In the genomic region with DNA sequence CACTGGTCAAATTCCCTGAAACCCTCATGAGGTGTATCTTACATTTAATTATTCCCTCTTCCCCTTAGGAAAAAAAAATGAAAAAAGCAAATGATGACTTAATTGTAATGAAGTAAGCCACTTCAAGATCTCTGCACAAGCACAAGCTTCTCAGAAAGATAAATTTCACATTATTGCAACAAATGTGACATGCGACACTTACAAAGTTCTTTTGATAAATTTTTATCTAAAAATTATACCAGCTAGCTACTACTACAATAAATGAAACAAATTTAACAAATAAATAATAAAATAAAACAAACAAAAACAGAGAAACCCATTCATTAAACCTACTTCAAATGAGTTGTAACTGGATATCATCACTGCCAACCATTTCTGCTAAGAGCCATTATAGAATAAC, we compare ENCODE assay signal across 36 cellular contexts.
"Had no signal": no experiment of that assay in that cellular context is flagged by ENCODE, and none has a peak within 500 bp of the region (broad histone marks: within the 10 kb centered on the region; RNA-seq: fewer than 3 reads in every experiment).

No MANE protein-coding gene starts in this region.

- H3K9me3 ChIP-seq: adrenal gland, ascending aorta, body of pancreas, breast epithelium, colonic mucosa had no signal

- DNase-seq: activated effector memory CD4-positive, alpha-beta T cell treated with anti-CD3 and anti-CD28 coated beads, Interleukin-2, amount 50 U/mL, for 16 hours; activated effector memory CD4-positive, alpha-beta T cell treated with Interleukin-2 at 50 U/mL for 16 hours; activated gamma-delta T cell; activated gamma-delta T cell treated with Interleukin-2 at 50 U/mL for 16 hours; activated naive CD4-positive, alpha-beta T cell; activated naive CD4-positive, alpha-beta T cell treated with anti-CD3 and anti-CD28 coated beads for 36 hours; activated naive CD4-positive, alpha-beta T cell treated with anti-CD3 and anti-CD28 coated beads, Interleukin-2, amount 10 ng/mL, durations not matched to agents 7 days and 5 days; activated naive CD4-positive, alpha-beta T cell treated with anti-CD3 and anti-CD28 coated beads, Interleukin-2, amount 50 U/mL, for 16 hours; activated naive CD4-positive, alpha-beta T cell treated with Interleukin-2 at 50 U/mL for 16 hours; activated naive CD8-positive, alpha-beta T cell treated with anti-CD3 and anti-CD28 coated beads for 36 hours; activated naive CD8-positive, alpha-beta T cell treated with anti-CD3 and anti-CD28 coated beads, Interleukin-2, amount 10 ng/mL, durations not matched to agents 7 days and 5 days; activated naive CD8-positive, alpha-beta T cell treated with anti-CD3 and anti-CD28 coated beads, Interleukin-2, amount 50 U/mL, for 24 hours; activated T-cell treated with anti-CD3 and anti-CD28 coated beads, Interleukin-2, amount 50 U/mL, for 4 hours; activated T-cell treated with anti-CD3 and anti-CD28 coated beads, Interleukin-2, amount 50 U/mL, for 48 hours; activated T-cell treated with anti-CD3 and anti-CD28 coated beads, Interleukin-2, amount 50 U/mL, for 72 hours; adrenal gland; amniotic stem cell; amygdala; anterior cingulate cortex; aorta; body of pancreas; brain microvascular endothelial cell; caudate nucleus; central memory CD4-positive, alpha-beta T cell; cerebellar nuclear complex; colonic mucosa had no signal

- H3K9me3 Mint-ChIP-seq: activated naive CD4-positive, alpha-beta T cell treated with anti-CD3 and anti-CD28 coated beads, Interleukin-2, amount 10 ng/mL, durations not matched to agents 7 days and 5 days; activated naive CD4-positive, alpha-beta T cell treated with anti-CD3 and anti-CD28 coated beads, Interleukin-2, amount 50 U/mL, for 24 hours; activated naive CD4-positive, alpha-beta T cell treated with anti-CD3 and anti-CD28 coated beads, Interleukin-2, amount 50 U/mL, for 72 hours; activated naive CD8-positive, alpha-beta T cell treated with anti-CD3 and anti-CD28 coated beads for 36 hours; activated naive CD8-positive, alpha-beta T cell treated with anti-CD3 and anti-CD28 coated beads, Interleukin-2, amount 10 ng/mL, durations not matched to agents 7 days and 5 days; activated naive CD8-positive, alpha-beta T cell treated with anti-CD3 and anti-CD28 coated beads, Interleukin-2, amount 50 U/mL, for 24 hours; activated T-cell treated with anti-CD3 and anti-CD28 coated beads, Interleukin-2, amount 50 U/mL, for 4 hours; activated T-cell treated with anti-CD3 and anti-CD28 coated beads, Interleukin-2, amount 50 U/mL, for 72 hours; activated T-helper 1 cell treated with anti-CD3 and anti-CD28 coated beads, Interleukin-12 subunit alpha, Interleukin-12 subunit beta, Interleukin-2, Interleukin-4 antibody, amounts not matched to agents 30 ng/mL and 10 ng/mL and 1 ng/mL, durations not matched to agents 14 hours and 24 hours and 36 hours; activated T-helper 2 cell treated with anti-CD3 and anti-CD28 coated beads, Interferon-gamma antibody, Interleukin-2, Interleukin-4, amounts not matched to agents 10 μg/mL and 5 μg/mL and 100 μg/mL, durations not matched to agents 14 hours and 24 hours and 36 hours; central memory CD8-positive, alpha-beta T cell had no signal

- H3K4me1 Mint-ChIP-seq: activated naive CD4-positive, alpha-beta T cell treated with anti-CD3 and anti-CD28 coated beads, Interleukin-2, amount 10 ng/mL, durations not matched to agents 7 days and 5 days; brain; central memory CD8-positive, alpha-beta T cell had no signal

- H3K4me1 ChIP-seq: adrenal gland, ascending aorta, body of pancreas, breast epithelium, colonic mucosa had no signal

- H3K4me3 ChIP-seq: adrenal gland, ascending aorta, body of pancreas, breast epithelium, cardiac muscle cell, colonic mucosa had no signal

- H3K27ac Mint-ChIP-seq: activated naive CD4-positive, alpha-beta T cell treated with anti-CD3 and anti-CD28 coated beads for 36 hours; activated naive CD4-positive, alpha-beta T cell treated with anti-CD3 and anti-CD28 coated beads, Interleukin-2, amount 10 ng/mL, durations not matched to agents 7 days and 5 days; activated naive CD4-positive, alpha-beta T cell treated with anti-CD3 and anti-CD28 coated beads, Interleukin-2, amount 50 U/mL, for 24 hours; activated naive CD4-positive, alpha-beta T cell treated with anti-CD3 and anti-CD28 coated beads, Interleukin-2, amount 50 U/mL, for 72 hours; activated naive CD8-positive, alpha-beta T cell; activated naive CD8-positive, alpha-beta T cell treated with anti-CD3 and anti-CD28 coated beads for 36 hours; activated naive CD8-positive, alpha-beta T cell treated with anti-CD3 and anti-CD28 coated beads, Interleukin-2, amount 10 ng/mL, durations not matched to agents 7 days and 5 days; activated naive CD8-positive, alpha-beta T cell treated with anti-CD3 and anti-CD28 coated beads, Interleukin-2, amount 50 U/mL, for 24 hours; activated T-cell treated with anti-CD3 and anti-CD28 coated beads, Interleukin-2, amount 50 U/mL, for 72 hours; activated T-helper 1 cell treated with anti-CD3 and anti-CD28 coated beads, Interleukin-12 subunit alpha, Interleukin-12 subunit beta, Interleukin-2, Interleukin-4 antibody, amounts not matched to agents 30 ng/mL and 10 ng/mL and 1 ng/mL, durations not matched to agents 14 hours and 24 hours and 36 hours; activated T-helper 2 cell treated with anti-CD3 and anti-CD28 coated beads, Interferon-gamma antibody, Interleukin-2, Interleukin-4, amounts not matched to agents 10 μg/mL and 5 μg/mL and 100 μg/mL, durations not matched to agents 14 hours and 24 hours and 36 hours; brain had no signal

- H3K27me3 Mint-ChIP-seq: activated naive CD4-positive, alpha-beta T cell treated with anti-CD3 and anti-CD28 coated beads, Interleukin-2, amount 10 ng/mL, durations not matched to agents 7 days and 5 days; activated naive CD4-positive, alpha-beta T cell treated with anti-CD3 and anti-CD28 coated beads, Interleukin-2, amount 50 U/mL, for 24 hours; activated naive CD8-positive, alpha-beta T cell; activated naive CD8-positive, alpha-beta T cell treated with anti-CD3 and anti-CD28 coated beads for 36 hours; activated naive CD8-positive, alpha-beta T cell treated with anti-CD3 and anti-CD28 coated beads, Interleukin-2, amount 10 ng/mL, durations not matched to agents 7 days and 5 days; activated naive CD8-positive, alpha-beta T cell treated with anti-CD3 and anti-CD28 coated beads, Interleukin-2, amount 50 U/mL, for 24 hours; brain; central memory CD8-positive, alpha-beta T cell had no signal

- H3K4me3 Mint-ChIP-seq: activated naive CD4-positive, alpha-beta T cell treated with anti-CD3 and anti-CD28 coated beads for 36 hours; activated naive CD4-positive, alpha-beta T cell treated with anti-CD3 and anti-CD28 coated beads, Interleukin-2, amount 10 ng/mL, durations not matched to agents 7 days and 5 days; activated naive CD4-positive, alpha-beta T cell treated with anti-CD3 and anti-CD28 coated beads, Interleukin-2, amount 50 U/mL, for 24 hours; activated naive CD8-positive, alpha-beta T cell; activated naive CD8-positive, alpha-beta T cell treated with anti-CD3 and anti-CD28 coated beads for 36 hours; activated naive CD8-positive, alpha-beta T cell treated with anti-CD3 and anti-CD28 coated beads, Interleukin-2, amount 10 ng/mL, durations not matched to agents 7 days and 5 days; activated naive CD8-positive, alpha-beta T cell treated with anti-CD3 and anti-CD28 coated beads, Interleukin-2, amount 50 U/mL, for 24 hours; activated T-cell treated with anti-CD3 and anti-CD28 coated beads, Interleukin-2, amount 50 U/mL, for 4 hours; activated T-cell treated with anti-CD3 and anti-CD28 coated beads, Interleukin-2, amount 50 U/mL, for 72 hours; activated T-helper 1 cell treated with anti-CD3 and anti-CD28 coated beads, Interleukin-12 subunit alpha, Interleukin-12 subunit beta, Interleukin-2, Interleukin-4 antibody, amounts not matched to agents 30 ng/mL and 10 ng/mL and 1 ng/mL, durations not matched to agents 14 hours and 24 hours and 36 hours; brain; central memory CD8-positive, alpha-beta T cell had no signal

- H3K36me3 ChIP-seq: adrenal gland, cardiac muscle cell, colonic mucosa had no signal

- H3K27ac ChIP-seq: adrenal gland, ascending aorta, body of pancreas, brain microvascular endothelial cell, breast epithelium, cardiac muscle cell, colonic mucosa had no signal

- H3K36me3 Mint-ChIP-seq: activated naive CD4-positive, alpha-beta T cell treated with anti-CD3 and anti-CD28 coated beads, Interleukin-2, amount 50 U/mL, for 72 hours had no signal

- ATAC-seq: activated naive CD4-positive, alpha-beta T cell treated with anti-CD3 and anti-CD28 coated beads, Interleukin-2, amount 50 U/mL, for 72 hours; activated naive CD8-positive, alpha-beta T cell treated with anti-CD3 and anti-CD28 coated beads, Interleukin-2, amount 50 U/mL, for 24 hours; activated T-cell treated with anti-CD3 and anti-CD28 coated beads, Interleukin-2, amount 50 U/mL, for 4 hours; activated T-cell treated with anti-CD3 and anti-CD28 coated beads, Interleukin-2, amount 50 U/mL, for 72 hours; body of pancreas had no signal
